Comparison of ENCODE assay signal across 1 cellular context in the genomic region with DNA sequence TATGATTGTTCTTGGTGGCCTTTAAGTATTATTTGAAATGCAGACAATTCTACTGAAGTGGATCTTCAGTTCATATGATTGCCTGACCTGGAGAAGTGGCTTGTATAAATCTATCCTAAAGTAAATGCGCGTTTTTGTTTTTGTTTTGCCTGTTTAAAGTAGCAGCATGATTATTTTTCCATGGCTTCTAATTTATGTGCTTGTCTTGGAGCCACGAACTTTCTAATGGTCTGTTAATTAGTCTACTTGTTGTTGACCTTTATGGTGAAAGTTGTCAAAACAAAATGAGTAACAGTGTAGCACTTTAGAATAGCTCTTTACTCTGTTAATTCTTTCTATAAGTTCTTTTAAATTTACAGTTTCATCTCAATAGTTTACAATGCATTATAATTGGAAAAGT.
TF ChIP-seq lines count a peak whose summit lies in the region.

No MANE protein-coding gene starts in this region.

TF ChIP-seq in WTC11, 78 proteins besides CTCF, POLR2A, EP300 and RAD21 (continued from another document):
- TF ChIP-seq, protein P1, sequence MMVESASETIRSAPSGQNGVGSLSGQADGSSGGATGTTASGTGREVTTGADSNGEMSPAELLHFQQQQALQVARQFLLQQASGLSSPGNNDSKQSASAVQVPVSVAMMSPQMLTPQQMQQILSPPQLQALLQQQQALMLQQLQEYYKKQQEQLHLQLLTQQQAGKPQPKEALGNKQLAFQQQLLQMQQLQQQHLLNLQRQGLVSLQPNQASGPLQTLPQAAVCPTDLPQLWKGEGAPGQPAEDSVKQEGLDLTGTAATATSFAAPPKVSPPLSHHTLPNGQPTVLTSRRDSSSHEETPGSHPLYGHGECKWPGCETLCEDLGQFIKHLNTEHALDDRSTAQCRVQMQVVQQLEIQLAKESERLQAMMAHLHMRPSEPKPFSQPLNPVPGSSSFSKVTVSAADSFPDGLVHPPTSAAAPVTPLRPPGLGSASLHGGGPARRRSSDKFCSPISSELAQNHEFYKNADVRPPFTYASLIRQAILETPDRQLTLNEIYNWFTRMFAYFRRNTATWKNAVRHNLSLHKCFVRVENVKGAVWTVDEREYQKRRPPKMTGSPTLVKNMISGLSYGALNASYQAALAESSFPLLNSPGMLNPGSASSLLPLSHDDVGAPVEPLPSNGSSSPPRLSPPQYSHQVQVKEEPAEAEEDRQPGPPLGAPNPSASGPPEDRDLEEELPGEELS (CRISPR knock-in tag; IDR thresholded peaks at IDR 0.05) = no peak
- TF ChIP-seq NFATC4 (CRISPR knock-in tag; IDR thresholded peaks at IDR 0.05) = no peak
- TF ChIP-seq, protein P2, sequence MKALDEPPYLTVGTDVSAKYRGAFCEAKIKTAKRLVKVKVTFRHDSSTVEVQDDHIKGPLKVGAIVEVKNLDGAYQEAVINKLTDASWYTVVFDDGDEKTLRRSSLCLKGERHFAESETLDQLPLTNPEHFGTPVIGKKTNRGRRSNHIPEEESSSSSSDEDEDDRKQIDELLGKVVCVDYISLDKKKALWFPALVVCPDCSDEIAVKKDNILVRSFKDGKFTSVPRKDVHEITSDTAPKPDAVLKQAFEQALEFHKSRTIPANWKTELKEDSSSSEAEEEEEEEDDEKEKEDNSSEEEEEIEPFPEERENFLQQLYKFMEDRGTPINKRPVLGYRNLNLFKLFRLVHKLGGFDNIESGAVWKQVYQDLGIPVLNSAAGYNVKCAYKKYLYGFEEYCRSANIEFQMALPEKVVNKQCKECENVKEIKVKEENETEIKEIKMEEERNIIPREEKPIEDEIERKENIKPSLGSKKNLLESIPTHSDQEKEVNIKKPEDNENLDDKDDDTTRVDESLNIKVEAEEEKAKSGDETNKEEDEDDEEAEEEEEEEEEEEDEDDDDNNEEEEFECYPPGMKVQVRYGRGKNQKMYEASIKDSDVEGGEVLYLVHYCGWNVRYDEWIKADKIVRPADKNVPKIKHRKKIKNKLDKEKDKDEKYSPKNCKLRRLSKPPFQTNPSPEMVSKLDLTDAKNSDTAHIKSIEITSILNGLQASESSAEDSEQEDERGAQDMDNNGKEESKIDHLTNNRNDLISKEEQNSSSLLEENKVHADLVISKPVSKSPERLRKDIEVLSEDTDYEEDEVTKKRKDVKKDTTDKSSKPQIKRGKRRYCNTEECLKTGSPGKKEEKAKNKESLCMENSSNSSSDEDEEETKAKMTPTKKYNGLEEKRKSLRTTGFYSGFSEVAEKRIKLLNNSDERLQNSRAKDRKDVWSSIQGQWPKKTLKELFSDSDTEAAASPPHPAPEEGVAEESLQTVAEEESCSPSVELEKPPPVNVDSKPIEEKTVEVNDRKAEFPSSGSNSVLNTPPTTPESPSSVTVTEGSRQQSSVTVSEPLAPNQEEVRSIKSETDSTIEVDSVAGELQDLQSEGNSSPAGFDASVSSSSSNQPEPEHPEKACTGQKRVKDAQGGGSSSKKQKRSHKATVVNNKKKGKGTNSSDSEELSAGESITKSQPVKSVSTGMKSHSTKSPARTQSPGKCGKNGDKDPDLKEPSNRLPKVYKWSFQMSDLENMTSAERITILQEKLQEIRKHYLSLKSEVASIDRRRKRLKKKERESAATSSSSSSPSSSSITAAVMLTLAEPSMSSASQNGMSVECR (CRISPR knock-in tag; IDR thresholded peaks at IDR 0.05; ENCODE audit: borderline replicate concordance) = no peak
- TF ChIP-seq, protein P3, sequence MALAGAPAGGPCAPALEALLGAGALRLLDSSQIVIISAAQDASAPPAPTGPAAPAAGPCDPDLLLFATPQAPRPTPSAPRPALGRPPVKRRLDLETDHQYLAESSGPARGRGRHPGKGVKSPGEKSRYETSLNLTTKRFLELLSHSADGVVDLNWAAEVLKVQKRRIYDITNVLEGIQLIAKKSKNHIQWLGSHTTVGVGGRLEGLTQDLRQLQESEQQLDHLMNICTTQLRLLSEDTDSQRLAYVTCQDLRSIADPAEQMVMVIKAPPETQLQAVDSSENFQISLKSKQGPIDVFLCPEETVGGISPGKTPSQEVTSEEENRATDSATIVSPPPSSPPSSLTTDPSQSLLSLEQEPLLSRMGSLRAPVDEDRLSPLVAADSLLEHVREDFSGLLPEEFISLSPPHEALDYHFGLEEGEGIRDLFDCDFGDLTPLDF (CRISPR knock-in tag; IDR thresholded peaks at IDR 0.05) = no peak
- no peak for TF ChIP-seq ZNF317 (CRISPR knock-in tag; IDR thresholded peaks at IDR 0.05; ENCODE audit: borderline replicate concordance, low read depth)
